In the genomic region with DNA sequence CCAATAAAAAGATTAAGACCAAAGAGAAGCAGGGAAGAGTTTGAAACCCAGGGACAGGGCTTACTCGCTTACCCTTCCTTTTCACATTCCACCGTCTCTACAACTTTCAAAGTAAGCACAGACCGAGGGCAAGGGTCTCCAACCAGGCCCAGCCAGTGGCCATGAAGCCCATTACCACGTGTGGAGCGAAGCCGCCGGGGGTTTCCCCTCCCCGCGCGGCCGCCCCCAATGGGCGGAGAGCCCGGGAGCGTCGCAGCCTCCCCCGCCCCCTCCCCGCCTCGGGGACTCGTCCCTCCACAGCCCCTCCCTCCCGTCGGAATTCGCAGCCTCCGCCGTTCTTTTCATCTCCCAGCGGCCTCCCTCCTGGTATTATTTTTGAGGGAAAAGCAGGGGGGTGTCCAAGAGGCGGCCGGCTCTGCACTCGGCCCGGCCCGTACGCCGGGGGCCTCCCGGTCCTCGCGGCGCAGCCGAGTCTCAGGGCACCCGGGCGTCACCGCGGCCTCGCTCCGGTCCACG, we compare ENCODE assay signal across 8 cellular contexts. TPM values are rescaled to one million over a fixed set of nuclear protein-coding genes. Genes with fewer than 3 reads are reported as not detected.
DNase-seq lines count a peak whose midpoint lies in the region; ATAC-seq, FAIRE-seq and TF ChIP-seq lines count a peak whose summit lies in the region.

No MANE protein-coding gene starts in this region.

- peaks cover 44 to 54% of the 10 kb centered on the region in 2 experiments for H3K79me2 ChIP-seq in H1 (ENCODE audit: control insufficient read depth in 1 of 2, insufficient read depth in 2 of 2, low read length in 2 of 2)

- peaks cover 0 to 22% (median 1%) of the 10 kb centered on the region in 4 experiments; a peak in 1 of 8 replicates for H3K36me3 ChIP-seq in H1 (ENCODE audit: control insufficient read depth in 2 of 4, insufficient read depth in 4 of 4, low read length in 3 of 4)
- H3K36me3 ChIP-seq in mesenchymal stem cell (ENCODE audit: control insufficient read depth in 1 of 2, insufficient read depth in 2 of 2, low read depth in 1 of 2, low read length in 2 of 2) = peaks cover 7 to 20% of the 10 kb centered on the region in 2 experiments

- H3K4me3 Mint-ChIP-seq in activated CD8-positive, alpha-beta memory T cell treated with anti-CD3 and anti-CD28 coated beads, Interleukin-2, amount 10 ng/mL, durations not matched to agents 7 days and 5 days = peak overlapping the region; percentile 96

- H3K23ac ChIP-seq in H1 (ENCODE audit: insufficient read length) (no peak overlapping the region), mesenchymal stem cell (ENCODE audit: low read length in 2 of 2) (peak overlapping the region in 1 of 2 experiments; percentile 16)

- H3K4ac ChIP-seq in H1 (replicated peaks; ENCODE audit: insufficient read length, low read depth, low read length) (peak overlapping the region; percentile 51), mesenchymal stem cell (ENCODE audit: low read depth in 1 of 2, low read length in 2 of 2) (peak overlapping the region; percentile 95)

- peak overlapping the region; percentile 97 for H2BK5ac ChIP-seq in H1 (ENCODE audit: low read depth, low read length)
- peak overlapping the region; percentile 71 for H2BK5ac ChIP-seq in mesenchymal stem cell (ENCODE audit: low read depth, low read length, poor library complexity, severe bottlenecking)

- H3K14ac ChIP-seq in H1 (ENCODE audit: insufficient read length) (peak overlapping the region; percentile 24), mesenchymal stem cell (ENCODE audit: low read length in 2 of 2) (peak overlapping the region; percentile 72 to 74)

- H3K18ac ChIP-seq in H1 (ENCODE audit: extremely low read depth, low read length) (peak overlapping the region; percentile 99), mesenchymal stem cell (ENCODE audit: low read depth in 1 of 2, low read length in 2 of 2) (peak overlapping the region; percentile 95 to 97)

- H3K4me3 ChIP-seq in H1 (ENCODE audit: extremely low read depth in 1 of 4, insufficient read depth in 2 of 4, low read depth in 3 of 4, low read length in 4 of 4) (peak overlapping the region; percentile 85 to 97 (median 90)), mesenchymal stem cell (ENCODE audit: insufficient read depth in 1 of 2, low read depth in 1 of 2, low read length in 2 of 2) (peak overlapping the region; percentile 84 to 96)

- H3K23me2 ChIP-seq in H1 (ENCODE audit: low read depth, low read length) = peaks cover 2% of the 10 kb centered on the region; the same call in 1 of the 2 replicates

- H3K36me3 Mint-ChIP-seq in activated CD8-positive, alpha-beta memory T cell treated with anti-CD3 and anti-CD28 coated beads, Interleukin-2, amount 10 ng/mL, durations not matched to agents 7 days and 5 days = peaks cover 29% of the 10 kb centered on the region

- FAIRE-seq in H1 (lab: Jason Lieb, UNC) = no peak

- H3K27me3 ChIP-seq in H1 (replicated peaks in 1 of 4; ENCODE audit: control insufficient read depth in 3 of 4, extremely low read depth in 1 of 4, insufficient read depth in 3 of 4, low read length in 3 of 4) (no peaks in the 10 kb centered on the region), mesenchymal stem cell (ENCODE audit: control insufficient read depth in 1 of 2, insufficient read depth in 1 of 2, low read length in 2 of 2) (no peaks in the 10 kb centered on the region)

- TF ChIP-seq EP300 in H1 (IDR thresholded peaks at IDR 0.05; ENCODE audit: borderline replicate concordance in 1 of 2, low read depth in 2 of 2, low read length in 2 of 2) = no peak

- H2BK120ac ChIP-seq in H1 (replicated peaks; ENCODE audit: low read depth, low read length) (no peak overlapping the region), mesenchymal stem cell (ENCODE audit: low read depth, low read length) (peak overlapping the region; percentile 98)

- H3K27ac ChIP-seq in H1 (ENCODE audit: low read depth, low read length) (peak overlapping the region; percentile 98), mesenchymal stem cell (ENCODE audit: low read length, poor library complexity, severe bottlenecking) (peak overlapping the region; percentile 82)

- H4K91ac ChIP-seq in H1 (replicated peaks; ENCODE audit: insufficient read length, low read length) (no peak overlapping the region), mesenchymal stem cell (ENCODE audit: low read length) (peak overlapping the region; percentile 97)

- H2BK15ac ChIP-seq in H1 (ENCODE audit: low read length) = no peak overlapping the region
- H2BK15ac ChIP-seq in mesenchymal stem cell (ENCODE audit: low read depth, poor library complexity, severe bottlenecking) = peak overlapping the region; percentile 100

- no peaks in the 10 kb centered on the region for H3K27me3 Mint-ChIP-seq in activated CD8-positive, alpha-beta memory T cell treated with anti-CD3 and anti-CD28 coated beads, Interleukin-2, amount 10 ng/mL, durations not matched to agents 7 days and 5 days

- H3K4me2 ChIP-seq in H1 (ENCODE audit: insufficient read depth in 1 of 2, low read depth in 2 of 2, low read length in 2 of 2) (peak overlapping the region; percentile 56 to 75), mesenchymal stem cell (ENCODE audit: low read length, poor library complexity, severe bottlenecking) (peak overlapping the region; percentile 80)

- H3K9ac ChIP-seq in H1 (replicated peaks in 1 of 4; ENCODE audit: extremely low read depth in 1 of 4, low read depth in 3 of 4, low read length in 3 of 4) (peak overlapping the region; percentile 91 to 98 (median 96)), mesenchymal stem cell (ENCODE audit: low read length) (peak overlapping the region; percentile 99)

- H3K4me1 ChIP-seq in H1 (replicated peaks in 1 of 4; ENCODE audit: control insufficient read depth in 3 of 4, insufficient read depth in 4 of 4, low read length in 3 of 4) (peaks cover 0 to 18% (median 9%) of the 10 kb centered on the region in 4 experiments; a peak in 5 of 7 replicates), mesenchymal stem cell (ENCODE audit: control insufficient read depth, insufficient read depth, low read depth, low read length) (peaks cover 3% of the 10 kb centered on the region)

- peak overlapping the region; percentile 100 for H3K56ac ChIP-seq in H1 (replicated peaks; ENCODE audit: insufficient read length, low read depth, low read length)

- no peak overlapping the region for H2BK20ac ChIP-seq in H1 (ENCODE audit: low read length)

- TF ChIP-seq RAD21 in H1 (IDR thresholded peaks at IDR 0.05 in 1 of 2, conservative IDR thresholded peaks at IDR 0.05 in 1 of 2; ENCODE audit: low read depth in 2 of 2, low read length in 2 of 2) = no peak

- no peaks in the 10 kb centered on the region for H3K79me1 ChIP-seq in H1 (ENCODE audit: low read depth, low read length)
- no peaks in the 10 kb centered on the region for H3K79me1 ChIP-seq in mesenchymal stem cell (replicated peaks; ENCODE audit: low read length, poor library complexity, severe bottlenecking)

- TF ChIP-seq POLR2A in H1 (IDR thresholded peaks at IDR 0.05; ENCODE audit: control extremely low read depth in 1 of 2, low read depth in 2 of 2, low read length in 2 of 2) = peak in 1 of 2 experiments; percentile 89; a peak in 2 of 3 replicates

- H3K27ac Mint-ChIP-seq in activated CD8-positive, alpha-beta memory T cell treated with anti-CD3 and anti-CD28 coated beads, Interleukin-2, amount 10 ng/mL, durations not matched to agents 7 days and 5 days = peak overlapping the region; percentile 99

- 2% methylated on average over 33 of the region's 44 CpGs; no CpG with 5 or more reads in 1 of the 2 experiments for WGBS in H1 (ENCODE audit: extremely low coverage in 1 of 2, insufficient coverage in 1 of 2, insufficient read length in 1 of 2, insufficient replicate concordance in 2 of 2, low coverage in 1 of 2, low lambda C conversion rate in 2 of 2, missing lambda C conversion rate in 1 of 2), 2 experiments
- under 1% methylated on average over 25 of the region's 44 CpGs for WGBS in mesenchymal stem cell

- H3K9me3 Mint-ChIP-seq in activated CD8-positive, alpha-beta memory T cell treated with anti-CD3 and anti-CD28 coated beads, Interleukin-2, amount 10 ng/mL, durations not matched to agents 7 days and 5 days (ENCODE audit: low read depth) = peaks cover 3% of the 10 kb centered on the region

- POLR2A ChIA-PET in H1 (lab: Charles Lee; ENCODE audit: partially characterized antibody) = interaction anchor here (0.5 to 4.7 kb wide), 19 partner anchors 9 to 372 kb away, joined by 3 to 30 read pairs (median 4); a partner anchor contains a TSS

- H2AK5ac ChIP-seq in H1 (ENCODE audit: low read depth, low read length) = no peak overlapping the region
- H2AK5ac ChIP-seq in mesenchymal stem cell (ENCODE audit: low read length, severe bottlenecking) = no peak overlapping the region

- CTCF ChIA-PET in activated CD8-positive, alpha-beta memory T cell treated with anti-CD3 and anti-CD28 coated beads, Interleukin-2, amount 10 ng/mL, durations not matched to agents 7 days and 5 days (lab: Charles Lee) = interaction anchor here (0.7 to 2.8 kb wide), 5 partner anchors 9 to 599 kb away, joined by 3 to 10 read pairs (median 4); a partner anchor contains a TSS
- CTCF ChIA-PET in H1 (lab: Charles Lee; ENCODE audit: partially characterized antibody) = interaction anchor here (1.7 kb wide), 1 partner anchor 75 kb away, joined by 4 read pairs; no protein-coding TSS in a partner anchor

- H2AFZ ChIP-seq in H1 (ENCODE audit: low read length) (no peak overlapping the region), mesenchymal stem cell (ENCODE audit: low read depth, low read length) (peak overlapping the region; percentile 30)

- ATAC-seq in GM18520 (IDR thresholded peaks at IDR 0.05; ENCODE audit: unreplicated experiment) (peak; percentile 17), HG03135 (IDR thresholded peaks at IDR 0.05; ENCODE audit: unreplicated experiment) (peak; percentile 33)
- peak; percentile 49 for ATAC-seq in activated CD8-positive, alpha-beta memory T cell treated with anti-CD3 and anti-CD28 coated beads, Interleukin-2, amount 10 ng/mL, durations not matched to agents 7 days and 5 days

- DNase-seq in A172 (ENCODE audit: low spot score) = peak; percentile 51
- DNase-seq in NCI-H69 (lab: John Stamatoyannopoulos, UW) = peak; percentile 85
- DNase-seq in activated CD8-positive, alpha-beta memory T cell treated with anti-CD3 and anti-CD28 coated beads, Interleukin-2, amount 10 ng/mL, durations not matched to agents 7 days and 5 days = peak; percentile 79
- DNase-seq in H1 (ENCODE audit: low read depth in 1 of 2, low spot score in 2 of 2) = peak in 1 of 2 experiments; percentile 81
- peak; percentile 89 for DNase-seq in mesenchymal stem cell
- DNase-seq in stimulated activated CD8-positive, alpha-beta memory T cell treated with anti-CD3 and anti-CD28 coated beads, Interleukin-15, amount 100 ng/mL, for 1 hour (ENCODE audit: low read depth) = peak; percentile 56

- H3K4me1 Mint-ChIP-seq in activated CD8-positive, alpha-beta memory T cell treated with anti-CD3 and anti-CD28 coated beads, Interleukin-2, amount 10 ng/mL, durations not matched to agents 7 days and 5 days = peaks cover 50% of the 10 kb centered on the region

- peak overlapping the region; percentile 98 for H4K8ac ChIP-seq in H1 (ENCODE audit: extremely low read depth, insufficient read depth, low read length)
- peak overlapping the region; percentile 96 for H4K8ac ChIP-seq in mesenchymal stem cell (ENCODE audit: low read length)

- H4K20me1 ChIP-seq in H1 (replicated peaks in 1 of 2; ENCODE audit: control insufficient read depth in 1 of 2, insufficient read depth in 2 of 2, low read length in 2 of 2) = peaks cover 15 to 24% of the 10 kb centered on the region in 2 experiments

- H4K5ac ChIP-seq in H1 (ENCODE audit: insufficient read length, low read depth, low read length) = peak overlapping the region; percentile 98

- no peak for TF ChIP-seq CTCF in H1 (IDR thresholded peaks at IDR 0.05; ENCODE audit: control extremely low read depth in 1 of 3, insufficient read depth in 1 of 3, low read depth in 1 of 3, low read length in 3 of 3)

- H2BK12ac ChIP-seq in H1 (ENCODE audit: low read depth, low read length) (no peak overlapping the region), mesenchymal stem cell (ENCODE audit: low read length in 2 of 2) (peak overlapping the region; percentile 31 to 82)

- H3K9me3 ChIP-seq in H1 (ENCODE audit: insufficient read depth in 2 of 2, low read depth in 1 of 2, low read length in 1 of 2) (no peaks in the 10 kb centered on the region), mesenchymal stem cell (ENCODE audit: control insufficient read depth, low read length) (peaks cover 10% of the 10 kb centered on the region)

RNA-seq across cellular contexts. Expression of a gene that starts 0.7 kb away (rescaled TPM):
- 547 and 785 TPM in 2 replicates for total RNA-seq in A172 (2014; rRNA removed; shearing (Covaris generic))
- total RNA-seq in activated CD8-positive, alpha-beta memory T cell treated with anti-CD3 and anti-CD28 coated beads, Interleukin-2, amount 10 ng/mL, durations not matched to agents 7 days and 5 days = 100 to 1,000 TPM; 434 to 655 TPM
- 1,114 and 1,159 TPM in 2 replicates for total RNA-seq in H1 (2021; fragmentation: NEBNext Ultra II Directional; extraction: Animal tissue kit (Norgen Biotek cat#: 25700))
- polyA plus RNA-seq in H1 (2011; rRNA removed) = 145 and 202 TPM in 2 replicates
- 348 TPM for polyA plus RNA-seq in H1 (2011; cell fraction: cytosol; rRNA removed)
- 296 TPM for polyA plus RNA-seq in H1 (2011; cell fraction: nucleus; rRNA removed)
- 563 to 1,179 TPM (median 624 TPM) in 4 replicates for polyA plus RNA-seq in H1 (2012, experiment 1 of 2)
- 101 TPM for polyA plus RNA-seq in H1 (2012, experiment 2 of 2)
- 1,709 TPM for polyA plus RNA-seq in H1 (2013, experiment 1 of 2)
- 1,591 TPM for polyA plus RNA-seq in H1 (2013, experiment 2 of 2)
- 124 and 173 TPM in 2 replicates for polyA minus RNA-seq in H1 (2011; rRNA and poly(A)+ RNA removed)
- 294 TPM for polyA minus RNA-seq in H1 (2011; cell fraction: cytosol; rRNA and poly(A)+ RNA removed)
- 600 TPM for polyA minus RNA-seq in H1 (2011; cell fraction: nucleus; rRNA and poly(A)+ RNA removed)
- polyA plus RNA-seq in mesenchymal stem cell (2013, experiment 1 of 2) = 781 TPM
- 820 TPM for polyA plus RNA-seq in mesenchymal stem cell (2013, experiment 2 of 2)

RNA-seq across cellular contexts. Expression of a gene that starts 52.2 kb away (rescaled TPM):
- 48.3 and 61.6 TPM in 2 replicates for total RNA-seq in A172 (2014; rRNA removed; shearing (Covaris generic))
- total RNA-seq in activated CD8-positive, alpha-beta memory T cell treated with anti-CD3 and anti-CD28 coated beads, Interleukin-2, amount 10 ng/mL, durations not matched to agents 7 days and 5 days = 10 to 100 TPM; 36.8 to 95.6 TPM
- total RNA-seq in H1 (2021; fragmentation: NEBNext Ultra II Directional; extraction: Animal tissue kit (Norgen Biotek cat#: 25700)) = 19.4 and 19.8 TPM in 2 replicates
- polyA plus RNA-seq in H1 (2011; rRNA removed) = 18.6 and 18.9 TPM in 2 replicates
- polyA plus RNA-seq in H1 (2011; cell fraction: cytosol; rRNA removed) = 14.4 TPM
- 8.7 TPM for polyA plus RNA-seq in H1 (2011; cell fraction: nucleus; rRNA removed)
- polyA plus RNA-seq in H1 (2012, experiment 1 of 2) = 14.0 to 17.3 TPM (median 16.6 TPM) in 4 replicates
- 8.5 TPM for polyA plus RNA-seq in H1 (2012, experiment 2 of 2)
- polyA plus RNA-seq in H1 (2013, experiment 1 of 2) = 13.1 TPM
- polyA plus RNA-seq in H1 (2013, experiment 2 of 2) = 13.4 TPM
- 10.9 and 13.3 TPM in 2 replicates for polyA minus RNA-seq in H1 (2011; rRNA and poly(A)+ RNA removed)
- polyA minus RNA-seq in H1 (2011; cell fraction: cytosol; rRNA and poly(A)+ RNA removed) = 27.4 TPM
- 19.7 TPM for polyA minus RNA-seq in H1 (2011; cell fraction: nucleus; rRNA and poly(A)+ RNA removed)
- polyA plus RNA-seq in mesenchymal stem cell (2013, experiment 1 of 2) = 90.2 TPM
- polyA plus RNA-seq in mesenchymal stem cell (2013, experiment 2 of 2) = 90.9 TPM
